In genomic region chr3:141608438-141608837, GRCh38 we compare ENCODE assay signal across 24 cellular contexts.
DNase-seq lines count a peak whose midpoint lies in the region; ATAC-seq and TF ChIP-seq lines count a peak whose summit lies in the region.
"Had no signal": no experiment of that assay in that cellular context is flagged by ENCODE, and none has a peak within 500 bp of the region (broad histone marks: within the 10 kb centered on the region; RNA-seq: fewer than 3 reads in every experiment).

No MANE protein-coding gene starts in this region.

- H3K36me3 ChIP-seq in transverse colon: peaks cover 0 to 33% (median 11%) of the 10 kb centered on the region in 4 donors

- no peaks in the 10 kb centered on the region for H3K4me1 ChIP-seq in transverse colon
- H3K4me1 ChIP-seq: Caco-2 had no signal

- TF ChIP-seq CTCF in fibroblast of the aortic adventitia (IDR thresholded peaks at IDR 0.05; ENCODE audit: insufficient read depth, low read length) (no peak), nephron progenitor cell (IDR thresholded peaks at IDR 0.05) (no peak), transverse colon (IDR thresholded peaks at IDR 0.05) (no peak)

- peaks cover 7% of the 10 kb centered on the region for H3K9me3 Mint-ChIP-seq in nephron progenitor cell
- H3K9me3 Mint-ChIP-seq: CD8-positive, alpha-beta T cell; GM23338; H9 had no signal

- H3K4me1 Mint-ChIP-seq in T-helper 17 cell (peaks cover 9% of the 10 kb centered on the region), nephron progenitor cell (no peaks in the 10 kb centered on the region)
- H3K4me1 Mint-ChIP-seq: B cell had no signal

- ATAC-seq in left cardiac atrium (peak; percentile 42 to 63), T-helper 17 cell (no peak), HG03280 (IDR thresholded peaks at IDR 0.05; ENCODE audit: unreplicated experiment) (no peak)
- ATAC-seq: CD8-positive, alpha-beta T cell; GM23338 had no signal

- no peaks in the 10 kb centered on the region for H3K27me3 Mint-ChIP-seq in T-helper 17 cell
- H3K27me3 Mint-ChIP-seq in nephron progenitor cell (ENCODE audit: low read depth, poor library complexity): no peaks in the 10 kb centered on the region
- H3K27me3 Mint-ChIP-seq: B cell had no signal

- H3K4me3 Mint-ChIP-seq in T-helper 17 cell (no peak overlapping the region), nephron progenitor cell (no peak overlapping the region)
- H3K4me3 Mint-ChIP-seq: B cell; CD8-positive, alpha-beta T cell; GM23338; H9 had no signal

- intact Hi-C loops in left cardiac atrium (cut with DNase I): loop anchor here in 1 of 2 donors (10.0 kb wide), 1 partner anchor 126 kb away; the partner anchor contains the start of gene RNF7
- intact Hi-C loops in cardiac septum (cut with DNase I): no loop called here
- intact Hi-C loops in posterior vena cava (cut with DNase I): loop anchor here in 1 of 2 donors (5.0 kb wide), 1 partner anchor 124 kb away; no protein-coding TSS in a partner anchor
- intact Hi-C loops in transverse colon (cut with DNase I; ENCODE audit: low total_unique reads): no loop called here

- DNase-seq in left cardiac atrium (no peak), cardiac septum (ENCODE audit: low spot score) (no peak), T-helper 17 cell (no peak), fibroblast of the aortic adventitia (ENCODE audit: low read depth) (peak; percentile 26), nephron progenitor cell (no peak), posterior vena cava (ENCODE audit: low spot score) (no peak), transverse colon (no peak)
- DNase-seq: Caco-2; CD8-positive, alpha-beta T cell; H9; KG1; MG63; NCI-H1105 treated with DMSO at 0.1 percent for 48 hours; NCI-H2029; NCI-H446 treated with DMSO at 0.1 percent for 48 hours; NCI-H526; NCI-H82; NK-92 treated with Interleukin-12 subunit alpha and Interleukin-12 subunit beta, amount 100 ng/mL, for 24 hours; PC-9; Right ventricle myocardium superior had no signal

- in situ Hi-C loops in transverse colon (cut with MboI; ENCODE audit: low pct_ligation_motif_present in 1 of 4, low pct_unique_long_range_greater_than_20kb in 1 of 4, low sequenced_read_pairs in 3 of 4): loop anchor here in 1 of 4 donors (25.0 kb wide), 1 partner anchor 304 kb away; no protein-coding TSS in a partner anchor

- no peaks in the 10 kb centered on the region for H3K27me3 ChIP-seq in transverse colon
- H3K27me3 ChIP-seq: MG63 had no signal

- H3K27ac Mint-ChIP-seq in T-helper 17 cell (peak overlapping the region; percentile 43), nephron progenitor cell (peak overlapping the region; percentile 34)
- H3K27ac Mint-ChIP-seq: B cell; CD8-positive, alpha-beta T cell; H9 had no signal

- no peak for TF ChIP-seq EP300 in transverse colon (IDR thresholded peaks at IDR 0.05; ENCODE audit: low read depth)

- 80 to 91% methylated on average over 6 of the region's 6 CpGs for WGBS in transverse colon (ENCODE audit: low coverage in 1 of 2), 2 donors

- TF ChIP-seq POLR2A in transverse colon (IDR thresholded peaks at IDR 0.05): no peak

- H3K9me3 ChIP-seq in T-helper 17 cell (ENCODE audit: control insufficient read depth, low read length, poor library complexity, severe bottlenecking): no peaks in the 10 kb centered on the region
- no peaks in the 10 kb centered on the region for H3K9me3 ChIP-seq in transverse colon
- H3K9me3 ChIP-seq: Caco-2, MG63 had no signal

- H3K4me3 ChIP-seq in fibroblast of the aortic adventitia (ENCODE audit: low read depth, low read length) (no peak overlapping the region), transverse colon (no peak overlapping the region)
- H3K4me3 ChIP-seq: GM23338, MG63, PC-9 had no signal

- H3K27ac ChIP-seq in transverse colon: no peak overlapping the region
- H3K27ac ChIP-seq: C4-2B, PC-9 had no signal

- H3K36me3 Mint-ChIP-seq in T-helper 17 cell (ENCODE audit: low read depth): peaks cover 3% of the 10 kb centered on the region
- H3K36me3 Mint-ChIP-seq in nephron progenitor cell (ENCODE audit: low read depth): peaks cover 67% of the 10 kb centered on the region

Comparison
In these comparisons a context has a peak if more than half of its experiments do, and no peak if none do; other contexts are left out.
1. ATAC-seq: peak in left cardiac atrium (2 of 2); none in T-helper 17 cell (single experiment) and HG03280 (single experiment).